1 cellular context compared by ENCODE assay signal in genomic region chr12:108313609-108314331, GRCh38.
TF ChIP-seq lines count a peak whose summit lies in the region.

No MANE protein-coding gene starts in this region.

TF ChIP-seq in K562, 482 proteins besides CTCF, POLR2A, EP300 and RAD21 (continued from another document and continues in another):
- TF ChIP-seq AFF1 (IDR thresholded peaks at IDR 0.05; ENCODE audit: low read depth in 1 of 2, partially characterized antibody in 2 of 2) (peak in 1 of 2 experiments; percentile 24), SRSF7 (optimal IDR thresholded peaks at IDR 0.05; ENCODE audit: low read depth, low read length) (no peak), TSHZ1 (CRISPR knock-in tag; IDR thresholded peaks at IDR 0.05) (no peak), TAL1 (IDR thresholded peaks at IDR 0.05) (peak; percentile 23; the same call in 1 of the 2 replicates), TRIM28 (IDR thresholded peaks at IDR 0.05) (0 out of 2 replicates have a peak, but pooled peaks have one; percentile 21), ZNF586 (CRISPR knock-in tag; conservative IDR thresholded peaks at IDR 0.05) (no peak), CHD7 (IDR thresholded peaks at IDR 0.05; ENCODE audit: low read depth, low read length) (no peak), MGA (IDR thresholded peaks at IDR 0.05) (no peak), MTA2 (IDR thresholded peaks at IDR 0.05; ENCODE audit: low read depth) (peak; percentile 4; the same call in 1 of the 2 replicates), NEUROD1 (IDR thresholded peaks at IDR 0.05; ENCODE audit: borderline replicate concordance, low read depth, low read length, partially characterized antibody) (no peak), BCOR (IDR thresholded peaks at IDR 0.05) (peak; percentile 80), ZNF316 (IDR thresholded peaks at IDR 0.05) (peak; percentile 46), ZNF133 (CRISPR knock-in tag; IDR thresholded peaks at IDR 0.05) (no peak), ATF1 (CRISPR knock-in tag; IDR thresholded peaks at IDR 0.05) (no peak), ATF1 (tag; IDR thresholded peaks at IDR 0.05) (peak; percentile 49; the same call in 1 of the 2 replicates), NFE2 (IDR thresholded peaks at IDR 0.05; ENCODE audit: low read depth) (peak; percentile 72)
- TF ChIP-seq, protein P1, sequence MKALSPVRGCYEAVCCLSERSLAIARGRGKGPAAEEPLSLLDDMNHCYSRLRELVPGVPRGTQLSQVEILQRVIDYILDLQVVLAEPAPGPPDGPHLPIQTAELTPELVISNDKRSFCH (CRISPR knock-in tag; IDR thresholded peaks at IDR 0.05): no peak
- TF ChIP-seq, protein P1 (tag; IDR thresholded peaks at IDR 0.05): no peak
